Comparison of ENCODE assay signal across 7 cellular contexts in genomic region chr22:33923660-33924246, GRCh38. TPM values are rescaled to one million over a fixed set of nuclear protein-coding genes. Genes with fewer than 3 reads are reported as not detected.
DNase-seq lines count a peak whose midpoint lies in the region; TF ChIP-seq lines count a peak whose summit lies in the region.

No MANE protein-coding gene starts in this region.

- H3K27me3 Mint-ChIP-seq in activated T-helper 2 cell treated with anti-CD3 and anti-CD28 coated beads, Interferon-gamma antibody, Interleukin-2, Interleukin-4, amounts not matched to agents 10 μg/mL and 5 μg/mL and 100 μg/mL, durations not matched to agents 14 hours and 24 hours and 36 hours (ENCODE audit: low read depth), result peaks cover 32% of the 10 kb centered on the region

- DNase-seq in Daoy (ENCODE audit: low read depth) (peak; percentile 59), HuH-7 (ENCODE audit: low spot score) (peak; percentile 71), colonic mucosa (peak; percentile 82), tibial artery (peak; percentile 65 to 69)
- no peak for DNase-seq in activated T-helper 2 cell treated with anti-CD3 and anti-CD28 coated beads, Interferon-gamma antibody, Interleukin-2, Interleukin-4, amounts not matched to agents 10 μg/mL and 5 μg/mL and 100 μg/mL, durations not matched to agents 14 hours and 24 hours and 36 hours (ENCODE audit: low spot score)

- H3K36me3 Mint-ChIP-seq in activated T-helper 2 cell treated with anti-CD3 and anti-CD28 coated beads, Interferon-gamma antibody, Interleukin-2, Interleukin-4, amounts not matched to agents 10 μg/mL and 5 μg/mL and 100 μg/mL, durations not matched to agents 14 hours and 24 hours and 36 hours (ENCODE audit: low read depth), result no peaks in the 10 kb centered on the region

- H4K20me1 ChIP-seq in OCI-LY1 (ENCODE audit: insufficient read depth, low read length), result no peaks in the 10 kb centered on the region

- H3K9ac ChIP-seq in OCI-LY1 (ENCODE audit: low read length), result no peak overlapping the region
- no peak overlapping the region for H3K9ac ChIP-seq in colonic mucosa (ENCODE audit: low read depth in 2 of 2, low read length in 2 of 2)
- H3K9ac ChIP-seq in liver (ENCODE audit: low read depth in 1 of 2, low read length in 2 of 2), result no peak overlapping the region

- TF ChIP-seq CTCF in OCI-LY1 (IDR thresholded peaks at IDR 0.05; ENCODE audit: low read length), result peak; percentile 70
- TF ChIP-seq CTCF in colonic mucosa (IDR thresholded peaks at IDR 0.05), result peak; percentile 70
- peak; percentile 71 for TF ChIP-seq CTCF in liver (IDR thresholded peaks at IDR 0.05; ENCODE audit: low read depth, low read length, missing input control)
- TF ChIP-seq CTCF in tibial artery (IDR thresholded peaks at IDR 0.05), result peak; percentile 69 to 84

- no peak overlapping the region for H2AFZ ChIP-seq in OCI-LY1 (ENCODE audit: low read length)

- no peaks in the 10 kb centered on the region for H3K9me2 ChIP-seq in OCI-LY1 (ENCODE audit: low read depth, low read length)

- no peaks in the 10 kb centered on the region for H3K36me3 ChIP-seq in OCI-LY1 (ENCODE audit: insufficient read depth, low read length)
- H3K36me3 ChIP-seq in colonic mucosa, result no peaks in the 10 kb centered on the region
- no peaks in the 10 kb centered on the region for H3K36me3 ChIP-seq in liver (ENCODE audit: control insufficient read depth in 4 of 4, insufficient read depth in 3 of 4, low read depth in 1 of 4, low read length in 3 of 4)
- no peaks in the 10 kb centered on the region for H3K36me3 ChIP-seq in tibial artery

- H3K4me2 ChIP-seq in OCI-LY1 (ENCODE audit: low read length), result no peak overlapping the region

- peak; percentile 93 to 94 for TF ChIP-seq RAD21 in liver (IDR thresholded peaks at IDR 0.05)

- no peak overlapping the region for H3K27ac Mint-ChIP-seq in activated T-helper 2 cell treated with anti-CD3 and anti-CD28 coated beads, Interferon-gamma antibody, Interleukin-2, Interleukin-4, amounts not matched to agents 10 μg/mL and 5 μg/mL and 100 μg/mL, durations not matched to agents 14 hours and 24 hours and 36 hours

- no peak overlapping the region for H3K27ac ChIP-seq in OCI-LY1 (ENCODE audit: low read depth, low read length, poor library complexity, severe bottlenecking)
- H3K27ac ChIP-seq in colonic mucosa, result no peak overlapping the region
- no peak overlapping the region for H3K27ac ChIP-seq in liver (ENCODE audit: low read depth in 1 of 2, low read length in 2 of 2)
- H3K27ac ChIP-seq in tibial artery, result peak overlapping the region in 1 of 2 donors; percentile 86

- intact Hi-C loops in colonic mucosa (cut with DNase I), result loop anchor here (5.0 to 10.0 kb wide), 4 partner anchors 269 to 1231 kb away; no protein-coding TSS in a partner anchor
- intact Hi-C loops in tibial artery (cut with DNase I; ENCODE audit: low total_unique reads), result loop anchor here (2.0 to 10.0 kb wide), 2 partner anchors 51 to 1101 kb away; no protein-coding TSS in a partner anchor
- intact Hi-C loops in activated T-helper 2 cell treated with anti-CD3 and anti-CD28 coated beads, Interferon-gamma antibody, Interleukin-2, Interleukin-4, amounts not matched to agents 10 μg/mL and 5 μg/mL and 100 μg/mL, durations not matched to agents 14 hours and 24 hours and 36 hours (cut with micrococcal nuclease), result loop anchor here (5.0 kb wide), 1 partner anchor 1099 kb away; no protein-coding TSS in a partner anchor

- H3K27me3 ChIP-seq in OCI-LY1 (ENCODE audit: insufficient read depth, low read length) (no peaks in the 10 kb centered on the region), colonic mucosa (peaks cover 6% of the 10 kb centered on the region), liver (ENCODE audit: control insufficient read depth in 4 of 4, insufficient read depth in 4 of 4, low read length in 3 of 4) (no peaks in the 10 kb centered on the region), tibial artery (no peaks in the 10 kb centered on the region)

- H3K4me3 ChIP-seq in OCI-LY1 (ENCODE audit: low read depth, low read length, poor library complexity, severe bottlenecking) (no peak overlapping the region), colonic mucosa (no peak overlapping the region), liver (ENCODE audit: low read depth in 1 of 3, low read length in 3 of 3) (no peak overlapping the region), tibial artery (no peak overlapping the region)

- peaks cover 5% of the 10 kb centered on the region for H3K4me1 Mint-ChIP-seq in activated T-helper 2 cell treated with anti-CD3 and anti-CD28 coated beads, Interferon-gamma antibody, Interleukin-2, Interleukin-4, amounts not matched to agents 10 μg/mL and 5 μg/mL and 100 μg/mL, durations not matched to agents 14 hours and 24 hours and 36 hours (ENCODE audit: low read depth)

- H3F3A ChIP-seq in OCI-LY1 (ENCODE audit: insufficient read depth, low read length), result no peaks in the 10 kb centered on the region

- H3K4me1 ChIP-seq in OCI-LY1 (ENCODE audit: insufficient read depth, low read length, severe bottlenecking) (peaks cover 17% of the 10 kb centered on the region), colonic mucosa (no peaks in the 10 kb centered on the region), liver (ENCODE audit: control insufficient read depth in 4 of 4, insufficient read depth in 4 of 4, low read length in 3 of 4) (peaks cover 0 to 35% (median 27%) of the 10 kb centered on the region in 4 donors), tibial artery (peaks cover 0 to 14% (median 10%) of the 10 kb centered on the region in 4 donors)

- H3K4me3 Mint-ChIP-seq in activated T-helper 2 cell treated with anti-CD3 and anti-CD28 coated beads, Interferon-gamma antibody, Interleukin-2, Interleukin-4, amounts not matched to agents 10 μg/mL and 5 μg/mL and 100 μg/mL, durations not matched to agents 14 hours and 24 hours and 36 hours (ENCODE audit: low read depth), result no peak overlapping the region

- 33% methylated on average over 17 of the region's 17 CpGs for WGBS in liver

- no peaks in the 10 kb centered on the region for H3K9me3 Mint-ChIP-seq in activated T-helper 2 cell treated with anti-CD3 and anti-CD28 coated beads, Interferon-gamma antibody, Interleukin-2, Interleukin-4, amounts not matched to agents 10 μg/mL and 5 μg/mL and 100 μg/mL, durations not matched to agents 14 hours and 24 hours and 36 hours

- no peaks in the 10 kb centered on the region for H3K9me3 ChIP-seq in OCI-LY1 (ENCODE audit: low read length)
- H3K9me3 ChIP-seq in colonic mucosa, result no peaks in the 10 kb centered on the region
- H3K9me3 ChIP-seq in liver (ENCODE audit: control insufficient read depth in 4 of 4, low read length in 3 of 4), result no peaks in the 10 kb centered on the region
- H3K9me3 ChIP-seq in tibial artery, result no peaks in the 10 kb centered on the region

- no peaks in the 10 kb centered on the region for H3K79me2 ChIP-seq in OCI-LY1 (ENCODE audit: insufficient read depth, low read length)

TF ChIP-seq in liver, 16 proteins besides CTCF, POLR2A, EP300 and RAD21:
- peak in 1 of 2 donors; percentile 11 for TF ChIP-seq RXRA (IDR thresholded peaks at IDR 0.05)
- TF ChIP-seq GABPA (IDR thresholded peaks at IDR 0.05 in 1 of 2, conservative IDR thresholded peaks at IDR 0.05 in 1 of 2), result no peak
- peak; percentile 7 to 42 for TF ChIP-seq HNF4A (conservative IDR thresholded peaks at IDR 0.05)

RNA-seq across cellular contexts. Expression of gene LARGE1, which starts 3.5 kb away (rescaled TPM):
- 9.1 and 18.0 TPM in 2 replicates for total RNA-seq in Daoy (2014; rRNA removed; shearing (Covaris generic))
- total RNA-seq in colonic mucosa, result 10 to 100 TPM; 45.2 to 46.5 TPM
- 10 to 100 TPM in 1 of 2 donors, 1 to 10 TPM in 1; 4.7 to 14.1 TPM for total RNA-seq in liver
- 1 to 10 TPM; 2.3 to 6.7 TPM for polyA plus RNA-seq in liver
- 0.39 and 0.89 TPM in 2 replicates for total RNA-seq in activated T-helper 2 cell treated with anti-CD3 and anti-CD28 coated beads, Interferon-gamma antibody, Interleukin-2, Interleukin-4, amounts not matched to agents 10 μg/mL and 5 μg/mL and 100 μg/mL, durations not matched to agents 14 hours and 24 hours and 36 hours
